Comparison of ENCODE assay signal across 9 cellular contexts in the genomic region with DNA sequence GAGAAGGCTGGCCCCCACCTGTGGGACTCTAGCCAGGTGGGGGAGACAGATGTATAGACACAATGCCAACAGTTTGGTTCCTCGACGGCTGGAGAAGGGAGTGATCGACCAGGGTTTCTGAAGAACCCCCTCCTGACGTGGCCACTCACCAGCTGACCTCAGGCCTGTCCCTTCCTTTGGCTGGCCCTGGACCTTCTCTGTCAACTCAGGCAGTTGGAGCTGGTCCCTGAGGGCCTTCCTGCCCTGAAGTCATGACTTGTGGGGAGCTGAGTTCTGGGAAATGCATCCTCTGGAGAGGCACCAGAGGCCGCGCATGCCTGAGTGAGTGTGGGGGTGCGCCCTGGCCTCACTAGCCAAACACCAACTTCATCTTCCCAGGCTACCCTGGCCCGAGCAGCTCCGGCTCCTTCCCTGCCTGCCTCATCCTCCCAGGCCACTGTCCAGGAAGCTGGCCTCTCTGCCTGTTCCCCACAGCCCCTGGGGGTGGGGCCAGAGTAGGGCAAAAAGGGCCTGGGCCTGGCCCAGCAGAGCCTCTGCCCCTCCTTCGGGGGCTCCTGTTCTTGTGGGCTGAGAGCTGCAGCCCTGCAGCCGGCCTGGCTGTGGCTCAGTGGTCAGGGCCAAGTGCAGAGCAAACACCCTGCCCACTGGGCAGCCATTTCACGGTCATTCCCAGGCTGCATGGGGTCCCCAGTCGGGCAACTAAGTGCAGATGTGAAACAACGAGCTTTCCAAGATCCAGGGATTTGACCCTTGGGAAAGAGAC. TPM values are rescaled to one million over a fixed set of nuclear protein-coding genes. Genes with fewer than 3 reads are reported as not detected.
DNase-seq lines count a peak whose midpoint lies in the region; ATAC-seq and TF ChIP-seq lines count a peak whose summit lies in the region.
"Had no signal": no experiment of that assay in that cellular context is flagged by ENCODE, and none has a peak within 500 bp of the region (broad histone marks: within the 10 kb centered on the region; RNA-seq: fewer than 3 reads in every experiment).

No MANE protein-coding gene starts in this region.

- WGBS in right lobe of liver (ENCODE audit: insufficient coverage, low coverage, low lambda C conversion rate, missing lambda C conversion rate): no CpG with 5 or more reads among the region's 14 CpGs

- TF ChIP-seq CTCF in chondrocyte (IDR thresholded peaks at IDR 0.05) (no peak), right lobe of liver (IDR thresholded peaks at IDR 0.05) (no peak)

- POLR2A ChIA-PET in CD8-positive, alpha-beta memory T cell (lab: Charles Lee): no interaction called here

- peak overlapping the region; percentile 11 to 77 (median 47) for H3K27ac ChIP-seq in right lobe of liver
- H3K27ac ChIP-seq in CD8-positive, alpha-beta memory T cell (ENCODE audit: low read depth, low read length): no peak overlapping the region

- intact Hi-C loops in right lobe of liver (cut with DNase I): no loop called here

- peaks cover 0 to 16% (median 7%) of the 10 kb centered on the region in 4 donors for H3K4me1 ChIP-seq in right lobe of liver
- H3K4me1 ChIP-seq in CD8-positive, alpha-beta memory T cell (ENCODE audit: insufficient read depth, low read length): peaks cover 27% of the 10 kb centered on the region

- no peak for TF ChIP-seq POLR2A in right lobe of liver (IDR thresholded peaks at IDR 0.05)

- ATAC-seq in right lobe of liver (peak in 3 of 4 donors; percentile 2 to 8 (median 8)), left lobe of liver (no peak)

- no peaks in the 10 kb centered on the region for H3K27me3 Mint-ChIP-seq in chondrocyte (ENCODE audit: low read depth)
- H3K27me3 Mint-ChIP-seq in CD8-positive, alpha-beta memory T cell: no peaks in the 10 kb centered on the region
- H3K27me3 Mint-ChIP-seq: activated CD4-positive, alpha-beta T cell treated with anti-CD3 and anti-CD28 coated beads, Interleukin-2, amount 10 ng/mL, durations not matched to agents 24 days and 14 days had no signal

- peak overlapping the region; percentile 88 for H3K27ac Mint-ChIP-seq in chondrocyte (ENCODE audit: unreplicated experiment)
- peak overlapping the region in 2 of 8 donors; percentile 42 to 58 for H3K27ac Mint-ChIP-seq in CD8-positive, alpha-beta memory T cell

- H3K27me3 ChIP-seq in H7 (ENCODE audit: control insufficient read depth, insufficient read depth, low read length) (peaks cover 1% of the 10 kb centered on the region; the same call in 1 of the 2 replicates), right lobe of liver (no peaks in the 10 kb centered on the region)
- no peaks in the 10 kb centered on the region for H3K27me3 ChIP-seq in CD8-positive, alpha-beta memory T cell (ENCODE audit: insufficient read depth, low read length, poor library complexity, severe bottlenecking)

- H3K9me3 ChIP-seq in right lobe of liver: no peaks in the 10 kb centered on the region
- H3K9me3 ChIP-seq in CD8-positive, alpha-beta memory T cell (ENCODE audit: low read length): no peaks in the 10 kb centered on the region

- DNase-seq in H7 (peak; percentile 68), chondrocyte (ENCODE audit: low spot score) (no peak), right lobe of liver (no peak), stromal cell of bone marrow (ENCODE audit: low read depth) (peak; percentile 74), AML-193 (lab: John Stamatoyannopoulos, UW) (no peak), left lobe of liver (ENCODE audit: low spot score) (no peak), NCI-H82 treated with DMSO at 0.1 percent for 48 hours (lab: John Stamatoyannopoulos, UW; ENCODE audit: unreplicated experiment) (no peak)
- no peak for DNase-seq in CD8-positive, alpha-beta memory T cell
- DNase-seq: activated CD4-positive, alpha-beta T cell treated with anti-CD3 and anti-CD28 coated beads, Interleukin-2, amount 10 ng/mL, durations not matched to agents 24 days and 14 days had no signal

- CTCF ChIA-PET in CD8-positive, alpha-beta memory T cell (lab: Charles Lee): interaction anchor here (0.8 to 1.0 kb wide), 3 partner anchors 20 to 156 kb away, joined by 3 read pairs; no protein-coding TSS in a partner anchor

- H3K36me3 Mint-ChIP-seq in chondrocyte (ENCODE audit: low read depth): no peaks in the 10 kb centered on the region
- no peaks in the 10 kb centered on the region for H3K36me3 Mint-ChIP-seq in CD8-positive, alpha-beta memory T cell

- H3K4me1 Mint-ChIP-seq in chondrocyte (ENCODE audit: low read depth): peaks cover 52% of the 10 kb centered on the region
- peaks cover 20 to 27% (median 25%) of the 10 kb centered on the region in 3 donors for H3K4me1 Mint-ChIP-seq in CD8-positive, alpha-beta memory T cell

- H3K4me3 ChIP-seq in H7 (ENCODE audit: insufficient read depth, low read depth, low read length) (no peak overlapping the region), right lobe of liver (no peak overlapping the region)
- no peak overlapping the region for H3K4me3 ChIP-seq in CD8-positive, alpha-beta memory T cell (ENCODE audit: low read length)

- H3K4me3 Mint-ChIP-seq in chondrocyte (ENCODE audit: unreplicated experiment): no peak overlapping the region
- peak overlapping the region in 1 of 7 donors; percentile 2 for H3K4me3 Mint-ChIP-seq in CD8-positive, alpha-beta memory T cell
- H3K4me3 Mint-ChIP-seq: activated CD4-positive, alpha-beta T cell treated with anti-CD3 and anti-CD28 coated beads, Interleukin-2, amount 10 ng/mL, durations not matched to agents 24 days and 14 days had no signal

- no peaks in the 10 kb centered on the region for H3K9me3 Mint-ChIP-seq in chondrocyte (ENCODE audit: low read depth)
- no peaks in the 10 kb centered on the region for H3K9me3 Mint-ChIP-seq in CD8-positive, alpha-beta memory T cell
- H3K9me3 Mint-ChIP-seq: activated CD4-positive, alpha-beta T cell treated with anti-CD3 and anti-CD28 coated beads, Interleukin-2, amount 10 ng/mL, durations not matched to agents 24 days and 14 days had no signal

- H3K36me3 ChIP-seq in H7 (replicated peaks; ENCODE audit: control insufficient read depth, insufficient read depth, low read length) (no peaks in the 10 kb centered on the region), right lobe of liver (no peaks in the 10 kb centered on the region)
- H3K36me3 ChIP-seq in CD8-positive, alpha-beta memory T cell (ENCODE audit: insufficient read depth, low read length): no peaks in the 10 kb centered on the region

RNA-seq across cellular contexts. Expression of gene TXN2, which starts 23.6 kb away (rescaled TPM):
- total RNA-seq in H7 (2014; rRNA removed; shearing (Covaris generic)): 22.4 and 29.8 TPM in 2 replicates
- total RNA-seq in chondrocyte (45.7 to 54.9 TPM (median 48.5 TPM) in 3 replicates), right lobe of liver (10 to 100 TPM; 56.0 to 94.8 (median 67.2) TPM), left lobe of liver (65.3 TPM)
- 100 to 1,000 TPM; 122 to 126 TPM for total RNA-seq in CD8-positive, alpha-beta memory T cell
- polyA plus RNA-seq in CD8-positive, alpha-beta memory T cell: 127 TPM

RNA-seq across cellular contexts. Expression of gene FOXRED2, which starts 49.0 kb away (rescaled TPM):
- 12.5 and 18.3 TPM in 2 replicates for total RNA-seq in H7 (2014; rRNA removed; shearing (Covaris generic))
- total RNA-seq in chondrocyte (21.0 to 23.1 TPM (median 23.0 TPM) in 3 replicates), right lobe of liver (10 to 100 TPM in 4 of 6 experiments, 1 to 10 TPM in 2; 9.6 to 14.0 (median 11.8) TPM), left lobe of liver (9.0 TPM)
- 10 to 100 TPM; 23.7 to 27.6 TPM for total RNA-seq in CD8-positive, alpha-beta memory T cell
- 1.8 TPM for polyA plus RNA-seq in CD8-positive, alpha-beta memory T cell

Comparison
In these comparisons a context has a peak if more than half of its experiments do, and no peak if none do; other contexts are left out.
1. DNase-seq: peak in H7 (single experiment) and stromal cell of bone marrow (single experiment); none in chondrocyte (single experiment), right lobe of liver (0 of 3), AML-193 (0 of 2), left lobe of liver (single experiment), NCI-H82 treated with DMSO at 0.1 percent for 48 hours (single experiment) and CD8-positive, alpha-beta memory T cell (0 of 5).